21 cellular contexts compared by ENCODE assay signal in the genomic region with DNA sequence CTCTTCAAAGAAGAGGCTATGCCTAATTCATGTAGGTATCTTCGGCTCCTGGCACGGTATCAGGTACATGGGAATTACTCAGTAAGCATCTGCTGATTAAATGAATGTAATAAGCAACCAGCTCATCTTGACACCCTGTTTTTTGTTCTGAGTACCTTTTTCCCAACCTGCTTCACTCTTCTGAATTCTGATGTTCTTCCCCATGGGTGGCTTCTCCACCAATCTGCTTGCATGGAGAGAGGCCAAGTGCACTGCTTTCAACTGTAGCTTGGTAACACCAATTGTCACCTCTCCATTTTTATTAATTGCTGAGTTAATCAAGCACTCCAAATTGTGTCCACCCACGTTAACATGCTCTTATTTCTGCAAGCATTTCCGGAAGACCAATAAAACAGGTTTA. TPM values are rescaled to one million over a fixed set of nuclear protein-coding genes. Genes with fewer than 3 reads are reported as not detected.
DNase-seq lines count a peak whose midpoint lies in the region; ATAC-seq and TF ChIP-seq lines count a peak whose summit lies in the region.
"Had no signal": no experiment of that assay in that cellular context is flagged by ENCODE, and none has a peak within 500 bp of the region (broad histone marks: within the 10 kb centered on the region; RNA-seq: fewer than 3 reads in every experiment).

No MANE protein-coding gene starts in this region.

- no peak for DNase-seq in left ventricle myocardium inferior
- no peak for DNase-seq in Right ventricle myocardium inferior (ENCODE audit: missing footprints)
- DNase-seq in G401 (ENCODE audit: low spot score): peak; percentile 90
- DNase-seq in cerebellar cortex (ENCODE audit: low spot score): peak; percentile 89
- DNase-seq in glutamatergic neuron: no peak
- DNase-seq in MV-4-11 (lab: John Stamatoyannopoulos, UW): no peak
- DNase-seq in SIG-M5 treated with dmso at 0.1 percent for 504 hours (lab: John Stamatoyannopoulos, UW; ENCODE audit: unreplicated experiment): no peak
- DNase-seq: 8988T; ACHN; Caco-2; Calu3; CD4-positive, alpha-beta T cell; CD8-positive, alpha-beta T cell; DMS79 treated with DMSO at 0.1 percent for 48 hours; GDM1 had no signal

- no peaks in the 10 kb centered on the region for H3K36me3 Mint-ChIP-seq in glutamatergic neuron (ENCODE audit: unreplicated experiment)
- H3K36me3 Mint-ChIP-seq: CD8-positive, alpha-beta T cell had no signal

- H3K4me3 Mint-ChIP-seq in glutamatergic neuron (ENCODE audit: unreplicated experiment): peak overlapping the region; percentile 10
- H3K4me3 Mint-ChIP-seq: B cell; CD4-positive, alpha-beta T cell; CD8-positive, alpha-beta T cell had no signal

- H3K27ac Mint-ChIP-seq in glutamatergic neuron (ENCODE audit: unreplicated experiment): no peak overlapping the region
- H3K27ac Mint-ChIP-seq: B cell; CD4-positive, alpha-beta T cell; CD8-positive, alpha-beta T cell had no signal

- peaks cover 3% of the 10 kb centered on the region for H3K9me3 Mint-ChIP-seq in glutamatergic neuron (ENCODE audit: unreplicated experiment)
- H3K9me3 Mint-ChIP-seq: CD4-positive, alpha-beta T cell; CD8-positive, alpha-beta T cell had no signal

- peaks cover 76% of the 10 kb centered on the region for H3K4me1 ChIP-seq in left ventricle myocardium inferior
- H3K4me1 ChIP-seq: Caco-2 had no signal

- no peak for ATAC-seq in Right ventricle myocardium inferior
- no peak for ATAC-seq in HG02798 (IDR thresholded peaks at IDR 0.05; ENCODE audit: poor library complexity, unreplicated experiment)
- ATAC-seq: CD8-positive, alpha-beta T cell; GM12878 had no signal

- in situ Hi-C loops in G401 (cut with HindIII; ENCODE audit: low sequenced_read_pairs): no loop called here

- no peak overlapping the region for H3K4me3 ChIP-seq in left ventricle myocardium inferior
- H3K4me3 ChIP-seq: BLaER1 treated with 17β-estradiol and CSF1 and Interleukin-3, amounts not matched to agents 10 nM and 100 nM; GM12878 had no signal

- no peaks in the 10 kb centered on the region for H3K36me3 ChIP-seq in left ventricle myocardium inferior

- intact Hi-C loops in left ventricle myocardium inferior (cut with micrococcal nuclease) (no loop called here), Right ventricle myocardium inferior (cut with DNase I) (no loop called here)

- H3K27me3 Mint-ChIP-seq in glutamatergic neuron (ENCODE audit: unreplicated experiment): peaks cover 15% of the 10 kb centered on the region
- H3K27me3 Mint-ChIP-seq: B cell; CD4-positive, alpha-beta T cell had no signal

- no peaks in the 10 kb centered on the region for H3K27me3 ChIP-seq in left ventricle myocardium inferior (ENCODE audit: low read depth)
- H3K27me3 ChIP-seq: BLaER1 treated with 17β-estradiol and CSF1 and Interleukin-3, amounts not matched to agents 10 nM and 100 nM had no signal

- no peak for TF ChIP-seq CTCF in left ventricle myocardium inferior (IDR thresholded peaks at IDR 0.05; ENCODE audit: borderline replicate concordance)
- TF ChIP-seq CTCF in glutamatergic neuron (IDR thresholded peaks at IDR 0.05; ENCODE audit: partially characterized antibody, unreplicated experiment): no peak

- H3K9me3 ChIP-seq in left ventricle myocardium inferior (replicated peaks): no peaks in the 10 kb centered on the region
- H3K9me3 ChIP-seq: BLaER1 treated with 17β-estradiol and CSF1 and Interleukin-3, amounts not matched to agents 10 nM and 100 nM; Caco-2 had no signal

- H3K4me1 Mint-ChIP-seq in glutamatergic neuron (ENCODE audit: low read depth, unreplicated experiment): peaks cover 42% of the 10 kb centered on the region

- H3K27ac ChIP-seq in left ventricle myocardium inferior (replicated peaks): peak overlapping the region; percentile 33
- H3K27ac ChIP-seq: BLaER1 treated with 17β-estradiol and CSF1 and Interleukin-3, amounts not matched to agents 10 nM and 100 nM; C4-2B had no signal

RNA-seq across cellular contexts. Expression of a gene that starts 40.5 kb away (rescaled TPM):
- total RNA-seq in left ventricle myocardium inferior: 117 TPM
- total RNA-seq in Right ventricle myocardium inferior: 152 TPM
- 0.10 and 0.49 TPM in 2 replicates for total RNA-seq in G401 (2014; rRNA removed; shearing (Covaris generic))
- 81.2 TPM for total RNA-seq in glutamatergic neuron (ENCODE audit: unreplicated experiment)
- total RNA-seq: A673 had no signal

Comparison
In these comparisons a context has a peak if more than half of its experiments do, and no peak if none do; other contexts are left out.
1. DNase-seq: peak in G401 (single experiment) and cerebellar cortex (single experiment); none in left ventricle myocardium inferior (single experiment), Right ventricle myocardium inferior (single experiment), glutamatergic neuron (single experiment), MV-4-11 (single experiment) and SIG-M5 treated with dmso at 0.1 percent for 504 hours (single experiment).
2. RNA of a gene that starts 40.5 kb away (total RNA-seq): 152 TPM in Right ventricle myocardium inferior (single experiment), 117 TPM in left ventricle myocardium inferior (single experiment) and 81.2 TPM in glutamatergic neuron (single experiment); 0.10 to 0.49 TPM in G401; every median in the first group is over 10 times any median in the second.